In the genomic region with DNA sequence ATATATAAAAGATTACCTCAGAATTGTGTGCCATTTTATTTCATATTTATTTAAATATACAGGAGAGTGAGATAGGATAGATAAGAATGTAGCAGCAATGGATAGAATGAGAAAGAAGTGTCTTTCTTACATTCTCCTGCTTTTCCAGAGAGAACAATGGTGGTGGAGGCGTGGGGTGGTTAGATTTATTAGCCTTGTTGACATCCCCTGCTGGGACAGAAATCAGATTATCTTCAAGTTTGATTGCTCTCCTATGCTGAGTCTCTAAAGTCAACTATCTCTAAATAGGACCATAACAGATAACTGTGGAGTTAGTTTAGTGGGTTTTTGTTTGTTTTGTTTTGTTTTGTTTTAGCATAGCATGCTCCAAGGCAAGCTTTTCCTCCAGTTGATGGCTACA, we compare ENCODE assay signal across 1 cellular context.
TF ChIP-seq lines count a peak whose summit lies in the region.

No MANE protein-coding gene starts in this region.

TF ChIP-seq in GM23338, 12 proteins besides CTCF, POLR2A, EP300 and RAD21 (continued from another document):
- TF ChIP-seq, protein P1, sequence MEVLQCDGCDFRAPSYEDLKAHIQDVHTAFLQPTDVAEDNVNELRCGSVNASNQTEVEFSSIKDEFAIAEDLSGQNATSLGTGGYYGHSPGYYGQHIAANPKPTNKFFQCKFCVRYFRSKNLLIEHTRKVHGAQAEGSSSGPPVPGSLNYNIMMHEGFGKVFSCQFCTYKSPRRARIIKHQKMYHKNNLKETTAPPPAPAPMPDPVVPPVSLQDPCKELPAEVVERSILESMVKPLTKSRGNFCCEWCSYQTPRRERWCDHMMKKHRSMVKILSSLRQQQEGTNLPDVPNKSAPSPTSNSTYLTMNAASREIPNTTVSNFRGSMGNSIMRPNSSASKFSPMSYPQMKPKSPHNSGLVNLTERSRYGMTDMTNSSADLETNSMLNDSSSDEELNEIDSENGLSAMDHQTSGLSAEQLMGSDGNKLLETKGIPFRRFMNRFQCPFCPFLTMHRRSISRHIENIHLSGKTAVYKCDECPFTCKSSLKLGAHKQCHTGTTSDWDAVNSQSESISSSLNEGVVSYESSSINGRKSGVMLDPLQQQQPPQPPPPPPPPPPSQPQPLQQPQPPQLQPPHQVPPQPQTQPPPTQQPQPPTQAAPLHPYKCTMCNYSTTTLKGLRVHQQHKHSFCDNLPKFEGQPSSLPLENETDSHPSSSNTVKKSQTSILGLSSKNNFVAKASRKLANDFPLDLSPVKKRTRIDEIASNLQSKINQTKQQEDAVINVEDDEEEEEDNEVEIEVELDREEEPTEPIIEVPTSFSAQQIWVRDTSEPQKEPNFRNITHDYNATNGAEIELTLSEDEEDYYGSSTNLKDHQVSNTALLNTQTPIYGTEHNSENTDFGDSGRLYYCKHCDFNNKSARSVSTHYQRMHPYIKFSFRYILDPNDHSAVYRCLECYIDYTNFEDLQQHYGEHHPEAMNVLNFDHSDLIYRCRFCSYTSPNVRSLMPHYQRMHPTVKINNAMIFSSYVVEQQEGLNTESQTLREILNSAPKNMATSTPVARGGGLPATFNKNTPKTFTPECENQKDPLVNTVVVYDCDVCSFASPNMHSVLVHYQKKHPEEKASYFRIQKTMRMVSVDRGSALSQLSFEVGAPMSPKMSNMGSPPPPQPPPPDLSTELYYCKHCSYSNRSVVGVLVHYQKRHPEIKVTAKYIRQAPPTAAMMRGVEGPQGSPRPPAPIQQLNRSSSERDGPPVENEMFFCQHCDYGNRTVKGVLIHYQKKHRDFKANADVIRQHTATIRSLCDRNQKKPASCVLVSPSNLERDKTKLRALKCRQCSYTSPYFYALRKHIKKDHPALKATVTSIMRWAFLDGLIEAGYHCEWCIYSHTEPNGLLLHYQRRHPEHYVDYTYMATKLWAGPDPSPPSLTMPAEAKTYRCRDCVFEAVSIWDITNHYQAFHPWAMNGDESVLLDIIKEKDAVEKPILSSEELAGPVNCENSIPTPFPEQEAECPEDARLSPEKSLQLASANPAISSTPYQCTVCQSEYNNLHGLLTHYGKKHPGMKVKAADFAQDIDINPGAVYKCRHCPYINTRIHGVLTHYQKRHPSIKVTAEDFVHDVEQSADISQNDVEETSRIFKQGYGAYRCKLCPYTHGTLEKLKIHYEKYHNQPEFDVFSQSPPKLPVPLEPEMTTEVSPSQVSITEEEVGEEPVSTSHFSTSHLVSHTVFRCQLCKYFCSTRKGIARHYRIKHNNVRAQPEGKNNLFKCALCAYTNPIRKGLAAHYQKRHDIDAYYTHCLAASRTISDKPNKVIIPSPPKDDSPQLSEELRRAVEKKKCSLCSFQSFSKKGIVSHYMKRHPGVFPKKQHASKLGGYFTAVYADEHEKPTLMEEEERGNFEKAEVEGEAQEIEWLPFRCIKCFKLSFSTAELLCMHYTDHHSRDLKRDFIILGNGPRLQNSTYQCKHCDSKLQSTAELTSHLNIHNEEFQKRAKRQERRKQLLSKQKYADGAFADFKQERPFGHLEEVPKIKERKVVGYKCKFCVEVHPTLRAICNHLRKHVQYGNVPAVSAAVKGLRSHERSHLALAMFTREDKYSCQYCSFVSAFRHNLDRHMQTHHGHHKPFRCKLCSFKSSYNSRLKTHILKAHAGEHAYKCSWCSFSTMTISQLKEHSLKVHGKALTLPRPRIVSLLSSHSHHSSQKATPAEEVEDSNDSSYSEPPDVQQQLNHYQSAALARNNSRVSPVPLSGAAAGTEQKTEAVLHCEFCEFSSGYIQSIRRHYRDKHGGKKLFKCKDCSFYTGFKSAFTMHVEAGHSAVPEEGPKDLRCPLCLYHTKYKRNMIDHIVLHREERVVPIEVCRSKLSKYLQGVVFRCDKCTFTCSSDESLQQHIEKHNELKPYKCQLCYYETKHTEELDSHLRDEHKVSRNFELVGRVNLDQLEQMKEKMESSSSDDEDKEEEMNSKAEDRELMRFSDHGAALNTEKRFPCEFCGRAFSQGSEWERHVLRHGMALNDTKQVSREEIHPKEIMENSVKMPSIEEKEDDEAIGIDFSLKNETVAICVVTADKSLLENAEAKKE (CRISPR knock-in tag; IDR thresholded peaks at IDR 0.05) = no peak
- TF ChIP-seq STAT1 (IDR thresholded peaks at IDR 0.05; ENCODE audit: unreplicated experiment) = no peak
- no peak for TF ChIP-seq POLR2AphosphoS5 (IDR thresholded peaks at IDR 0.05; ENCODE audit: low read depth)
- no peak for TF ChIP-seq JUNB (IDR thresholded peaks at IDR 0.05; ENCODE audit: unreplicated experiment)
- no peak for TF ChIP-seq EZH2phosphoT487 (IDR thresholded peaks at IDR 0.05; ENCODE audit: unreplicated experiment)
- TF ChIP-seq, protein P2, sequence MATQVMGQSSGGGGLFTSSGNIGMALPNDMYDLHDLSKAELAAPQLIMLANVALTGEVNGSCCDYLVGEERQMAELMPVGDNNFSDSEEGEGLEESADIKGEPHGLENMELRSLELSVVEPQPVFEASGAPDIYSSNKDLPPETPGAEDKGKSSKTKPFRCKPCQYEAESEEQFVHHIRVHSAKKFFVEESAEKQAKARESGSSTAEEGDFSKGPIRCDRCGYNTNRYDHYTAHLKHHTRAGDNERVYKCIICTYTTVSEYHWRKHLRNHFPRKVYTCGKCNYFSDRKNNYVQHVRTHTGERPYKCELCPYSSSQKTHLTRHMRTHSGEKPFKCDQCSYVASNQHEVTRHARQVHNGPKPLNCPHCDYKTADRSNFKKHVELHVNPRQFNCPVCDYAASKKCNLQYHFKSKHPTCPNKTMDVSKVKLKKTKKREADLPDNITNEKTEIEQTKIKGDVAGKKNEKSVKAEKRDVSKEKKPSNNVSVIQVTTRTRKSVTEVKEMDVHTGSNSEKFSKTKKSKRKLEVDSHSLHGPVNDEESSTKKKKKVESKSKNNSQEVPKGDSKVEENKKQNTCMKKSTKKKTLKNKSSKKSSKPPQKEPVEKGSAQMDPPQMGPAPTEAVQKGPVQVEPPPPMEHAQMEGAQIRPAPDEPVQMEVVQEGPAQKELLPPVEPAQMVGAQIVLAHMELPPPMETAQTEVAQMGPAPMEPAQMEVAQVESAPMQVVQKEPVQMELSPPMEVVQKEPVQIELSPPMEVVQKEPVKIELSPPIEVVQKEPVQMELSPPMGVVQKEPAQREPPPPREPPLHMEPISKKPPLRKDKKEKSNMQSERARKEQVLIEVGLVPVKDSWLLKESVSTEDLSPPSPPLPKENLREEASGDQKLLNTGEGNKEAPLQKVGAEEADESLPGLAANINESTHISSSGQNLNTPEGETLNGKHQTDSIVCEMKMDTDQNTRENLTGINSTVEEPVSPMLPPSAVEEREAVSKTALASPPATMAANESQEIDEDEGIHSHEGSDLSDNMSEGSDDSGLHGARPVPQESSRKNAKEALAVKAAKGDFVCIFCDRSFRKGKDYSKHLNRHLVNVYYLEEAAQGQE (IDR thresholded peaks at IDR 0.05; ENCODE audit: unreplicated experiment) = no peak
- TF ChIP-seq ZNF114 (CRISPR knock-in tag; IDR thresholded peaks at IDR 0.05) = no peak
